In the genomic region with DNA sequence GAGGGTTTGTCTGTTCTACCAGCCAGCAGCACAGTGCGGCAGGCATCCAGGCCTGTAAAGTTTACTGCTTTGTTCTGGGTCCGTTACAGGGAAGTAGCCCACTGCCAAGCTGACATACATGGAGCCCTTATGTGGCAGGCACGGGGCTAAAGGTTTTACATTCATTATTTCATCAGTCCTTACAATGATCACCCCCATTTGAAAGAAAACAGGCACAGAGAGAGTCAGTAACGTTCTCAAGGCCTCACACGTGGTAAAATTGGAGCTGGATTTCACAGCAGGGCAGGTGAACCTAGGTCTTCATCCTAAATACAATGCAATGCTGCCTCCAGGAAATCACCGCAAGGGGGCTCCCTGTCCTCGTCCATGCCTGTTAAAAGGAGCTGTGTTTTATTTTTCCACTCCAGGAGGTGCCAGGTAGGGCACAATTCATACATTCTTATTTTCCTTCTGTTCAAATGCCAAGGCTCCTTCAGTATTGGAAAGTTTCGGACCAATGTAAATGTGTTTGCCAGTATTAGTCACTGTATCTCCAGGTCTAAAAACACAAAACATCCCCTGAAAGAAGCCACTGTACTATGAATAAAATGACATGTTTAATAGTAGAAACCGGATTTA, we compare ENCODE assay signal across 8 cellular contexts.
DNase-seq lines count a peak whose midpoint lies in the region; ATAC-seq and TF ChIP-seq lines count a peak whose summit lies in the region.

No MANE protein-coding gene starts in this region.

- RAD21 ChIA-PET in HCT116 (lab: Charles Lee; ENCODE audit: low non-redundant PET in 1 of 2, low total read pairs in 2 of 2, uncharacterized antibody in 2 of 2, unreplicated experiment in 2 of 2): no interaction called here

- WGBS in heart right ventricle, 2 donors: 34 to 38% methylated on average over 9 of the region's 9 CpGs

- no peaks in the 10 kb centered on the region for H3K4me1 Mint-ChIP-seq in activated T-helper 1 cell treated with anti-CD3 and anti-CD28 coated beads, Interleukin-12 subunit alpha, Interleukin-12 subunit beta, Interleukin-2, Interleukin-4 antibody, amounts not matched to agents 30 ng/mL and 10 ng/mL and 1 ng/mL, durations not matched to agents 14 hours and 24 hours and 36 hours (ENCODE audit: low read depth)
- no peaks in the 10 kb centered on the region for H3K4me1 Mint-ChIP-seq in activated T-helper 2 cell treated with anti-CD3 and anti-CD28 coated beads, Interferon-gamma antibody, Interleukin-2, Interleukin-4, amounts not matched to agents 10 μg/mL and 5 μg/mL and 100 μg/mL, durations not matched to agents 14 hours and 24 hours and 36 hours (ENCODE audit: low read depth)

- H3K9me2 ChIP-seq in HCT116 (ENCODE audit: insufficient read depth): no peaks in the 10 kb centered on the region

- intact Hi-C loops in HCT116 (cut with micrococcal nuclease): loop anchor here (2.0 to 5.0 kb wide), 2 partner anchors 327 to 346 kb away; no protein-coding TSS in a partner anchor
- intact Hi-C loops in activated T-helper 1 cell treated with anti-CD3 and anti-CD28 coated beads, Interleukin-12 subunit alpha, Interleukin-12 subunit beta, Interleukin-2, Interleukin-4 antibody, amounts not matched to agents 30 ng/mL and 10 ng/mL and 1 ng/mL, durations not matched to agents 14 hours and 24 hours and 36 hours (cut with micrococcal nuclease): loop anchor here (1.0 to 10.0 kb wide), 3 partner anchors 201 to 601 kb away; partner anchors contain the start of gene GZMH
- intact Hi-C loops in heart right ventricle (cut with DNase I): loop anchor here (1.0 to 10.0 kb wide), 11 partner anchors 71 to 346 kb away; no protein-coding TSS in a partner anchor
- intact Hi-C loops in activated T-helper 2 cell treated with anti-CD3 and anti-CD28 coated beads, Interferon-gamma antibody, Interleukin-2, Interleukin-4, amounts not matched to agents 10 μg/mL and 5 μg/mL and 100 μg/mL, durations not matched to agents 14 hours and 24 hours and 36 hours (cut with micrococcal nuclease): loop anchor here (1.0 to 10.0 kb wide), 2 partner anchors 326 to 599 kb away; no protein-coding TSS in a partner anchor

- no peaks in the 10 kb centered on the region for H3K79me2 ChIP-seq in HCT116 (ENCODE audit: insufficient read depth, low read length)

- no peak overlapping the region for H3K9ac ChIP-seq in HCT116 (ENCODE audit: low read length)

- peak; percentile 11 to 62 (median 48); a peak in 4 of 6 replicates for TF ChIP-seq CTCF in HCT116 (IDR thresholded peaks at IDR 0.05 in 2 of 3, conservative IDR thresholded peaks at IDR 0.05 in 1 of 3; ENCODE audit: borderline replicate concordance in 1 of 3, insufficient read depth in 1 of 3, low read depth in 2 of 3, low read length in 2 of 3)
- peak; percentile 70 to 95 (median 88) for TF ChIP-seq CTCF in heart right ventricle (IDR thresholded peaks at IDR 0.05)

- H3K27me3 Mint-ChIP-seq in activated T-helper 1 cell treated with anti-CD3 and anti-CD28 coated beads, Interleukin-12 subunit alpha, Interleukin-12 subunit beta, Interleukin-2, Interleukin-4 antibody, amounts not matched to agents 30 ng/mL and 10 ng/mL and 1 ng/mL, durations not matched to agents 14 hours and 24 hours and 36 hours (ENCODE audit: insufficient read depth): peaks cover 5% of the 10 kb centered on the region
- H3K27me3 Mint-ChIP-seq in activated T-helper 2 cell treated with anti-CD3 and anti-CD28 coated beads, Interferon-gamma antibody, Interleukin-2, Interleukin-4, amounts not matched to agents 10 μg/mL and 5 μg/mL and 100 μg/mL, durations not matched to agents 14 hours and 24 hours and 36 hours (ENCODE audit: low read depth): peaks cover 10% of the 10 kb centered on the region

- no peak overlapping the region for H3K4me2 ChIP-seq in HCT116 (ENCODE audit: low read length)

- H3K4me3 Mint-ChIP-seq in activated T-helper 1 cell treated with anti-CD3 and anti-CD28 coated beads, Interleukin-12 subunit alpha, Interleukin-12 subunit beta, Interleukin-2, Interleukin-4 antibody, amounts not matched to agents 30 ng/mL and 10 ng/mL and 1 ng/mL, durations not matched to agents 14 hours and 24 hours and 36 hours: no peak overlapping the region
- no peak overlapping the region for H3K4me3 Mint-ChIP-seq in activated T-helper 2 cell treated with anti-CD3 and anti-CD28 coated beads, Interferon-gamma antibody, Interleukin-2, Interleukin-4, amounts not matched to agents 10 μg/mL and 5 μg/mL and 100 μg/mL, durations not matched to agents 14 hours and 24 hours and 36 hours (ENCODE audit: low read depth)

- H3K27ac Mint-ChIP-seq in activated T-helper 1 cell treated with anti-CD3 and anti-CD28 coated beads, Interleukin-12 subunit alpha, Interleukin-12 subunit beta, Interleukin-2, Interleukin-4 antibody, amounts not matched to agents 30 ng/mL and 10 ng/mL and 1 ng/mL, durations not matched to agents 14 hours and 24 hours and 36 hours: no peak overlapping the region
- H3K27ac Mint-ChIP-seq in activated T-helper 2 cell treated with anti-CD3 and anti-CD28 coated beads, Interferon-gamma antibody, Interleukin-2, Interleukin-4, amounts not matched to agents 10 μg/mL and 5 μg/mL and 100 μg/mL, durations not matched to agents 14 hours and 24 hours and 36 hours: no peak overlapping the region

- H3K9me3 ChIP-seq in HCT116 (ENCODE audit: control insufficient read depth in 1 of 2, insufficient read depth in 1 of 2, low read depth in 1 of 2, low read length in 2 of 2) (no peaks in the 10 kb centered on the region), heart right ventricle (no peaks in the 10 kb centered on the region)

- DNase-seq in GDM1 (lab: John Stamatoyannopoulos, UW) (peak; percentile 21), HCT116 (ENCODE audit: low read depth, low spot score) (no peak), NCI-H226 (peak; percentile 26), heart right ventricle (peak; percentile 69 to 70), retina (peak; percentile 61), activated gamma-delta T cell (lab: John Stamatoyannopoulos, UW) (no peak)
- DNase-seq in activated T-helper 1 cell treated with anti-CD3 and anti-CD28 coated beads, Interleukin-12 subunit alpha, Interleukin-12 subunit beta, Interleukin-2, Interleukin-4 antibody, amounts not matched to agents 30 ng/mL and 10 ng/mL and 1 ng/mL, durations not matched to agents 14 hours and 24 hours and 36 hours (ENCODE audit: low spot score): peak; percentile 5
- no peak for DNase-seq in activated T-helper 2 cell treated with anti-CD3 and anti-CD28 coated beads, Interferon-gamma antibody, Interleukin-2, Interleukin-4, amounts not matched to agents 10 μg/mL and 5 μg/mL and 100 μg/mL, durations not matched to agents 14 hours and 24 hours and 36 hours (ENCODE audit: low spot score)

- H4K20me1 ChIP-seq in HCT116 (ENCODE audit: insufficient read depth): no peaks in the 10 kb centered on the region

- H3K27me3 ChIP-seq in HCT116 (ENCODE audit: insufficient read depth, low read length) (no peaks in the 10 kb centered on the region), heart right ventricle (no peaks in the 10 kb centered on the region)

- H3K4me3 ChIP-seq in HCT116 (replicated peaks in 1 of 2; ENCODE audit: low read depth in 1 of 2, low read length in 2 of 2) (no peak overlapping the region), heart right ventricle (no peak overlapping the region)

- H3K36me3 ChIP-seq in HCT116 (ENCODE audit: control insufficient read depth in 1 of 2, insufficient read depth in 2 of 2, low read length in 2 of 2): no peaks in the 10 kb centered on the region
- no peaks in the 10 kb centered on the region for H3K36me3 ChIP-seq in heart right ventricle

- no peaks in the 10 kb centered on the region for H3K9me3 Mint-ChIP-seq in activated T-helper 1 cell treated with anti-CD3 and anti-CD28 coated beads, Interleukin-12 subunit alpha, Interleukin-12 subunit beta, Interleukin-2, Interleukin-4 antibody, amounts not matched to agents 30 ng/mL and 10 ng/mL and 1 ng/mL, durations not matched to agents 14 hours and 24 hours and 36 hours
- H3K9me3 Mint-ChIP-seq in activated T-helper 2 cell treated with anti-CD3 and anti-CD28 coated beads, Interferon-gamma antibody, Interleukin-2, Interleukin-4, amounts not matched to agents 10 μg/mL and 5 μg/mL and 100 μg/mL, durations not matched to agents 14 hours and 24 hours and 36 hours: no peaks in the 10 kb centered on the region

- H3K4me1 ChIP-seq in HCT116 (ENCODE audit: control insufficient read depth in 1 of 2, insufficient read depth in 2 of 2, low read length in 2 of 2): no peaks in the 10 kb centered on the region
- H3K4me1 ChIP-seq in heart right ventricle: peaks cover 6 to 46% (median 27%) of the 10 kb centered on the region in 9 donors

- TF ChIP-seq POLR2A in HCT116 (IDR thresholded peaks at IDR 0.05; ENCODE audit: borderline replicate concordance, extremely low read depth, insufficient read depth, insufficient read length): no peak

- peak; percentile 28; the same call in 1 of the 2 replicates for TF ChIP-seq RAD21 in HCT116 (IDR thresholded peaks at IDR 0.05; ENCODE audit: low read depth)

- no peak overlapping the region for H2AFZ ChIP-seq in HCT116 (ENCODE audit: low read depth, low read length, poor library complexity, severe bottlenecking)

- ATAC-seq in HCT116 (no peak), heart right ventricle (peak; percentile 47 to 89 (median 78))

- H3K27ac ChIP-seq in HCT116 (ENCODE audit: low read depth, low read length) (no peak overlapping the region), heart right ventricle (peak overlapping the region in 2 of 10 donors; percentile 11 to 15)

- no TSS peak for BruUV-seq in HCT116 (replicated peaks; lab: Mats Ljungman, UMichigan)

- H3K36me3 Mint-ChIP-seq in activated T-helper 1 cell treated with anti-CD3 and anti-CD28 coated beads, Interleukin-12 subunit alpha, Interleukin-12 subunit beta, Interleukin-2, Interleukin-4 antibody, amounts not matched to agents 30 ng/mL and 10 ng/mL and 1 ng/mL, durations not matched to agents 14 hours and 24 hours and 36 hours (ENCODE audit: low read depth): no peaks in the 10 kb centered on the region
- no peaks in the 10 kb centered on the region for H3K36me3 Mint-ChIP-seq in activated T-helper 2 cell treated with anti-CD3 and anti-CD28 coated beads, Interferon-gamma antibody, Interleukin-2, Interleukin-4, amounts not matched to agents 10 μg/mL and 5 μg/mL and 100 μg/mL, durations not matched to agents 14 hours and 24 hours and 36 hours (ENCODE audit: low read depth)

- CTCF ChIA-PET in HCT116 (lab: Charles Lee): no interaction called here

- POLR2A ChIA-PET in HCT116 (lab: Charles Lee): no interaction called here

TF ChIP-seq in HCT116, 20 proteins besides CTCF, POLR2A, EP300 and RAD21 (continues in another document):
- TF ChIP-seq ZFX (IDR thresholded peaks at IDR 0.05): no peak
- TF ChIP-seq EZH2phosphoT487 (IDR thresholded peaks at IDR 0.05; ENCODE audit: borderline replicate concordance): no peak
- no peak for TF ChIP-seq FOSL1 (IDR thresholded peaks at IDR 0.05; ENCODE audit: low read depth)
- no peak for TF ChIP-seq SP1 (IDR thresholded peaks at IDR 0.05; ENCODE audit: low read depth)
- TF ChIP-seq ZNF274 (IDR thresholded peaks at IDR 0.05; ENCODE audit: low read depth, low read length): no peak
- no peak for TF ChIP-seq JUND (IDR thresholded peaks at IDR 0.05)
- TF ChIP-seq CEBPB (IDR thresholded peaks at IDR 0.05; ENCODE audit: low read depth): no peak

Comparison
In these comparisons a context has a peak if more than half of its experiments do, and no peak if none do; other contexts are left out.
1. DNase-seq: peak in GDM1 (single experiment), NCI-H226 (single experiment), activated T-helper 1 cell treated with anti-CD3 and anti-CD28 coated beads, Interleukin-12 subunit alpha, Interleukin-12 subunit beta, Interleukin-2, Interleukin-4 antibody, amounts not matched to agents 30 ng/mL and 10 ng/mL and 1 ng/mL, durations not matched to agents 14 hours and 24 hours and 36 hours (single experiment), heart right ventricle (2 of 2) and retina (single experiment); none in HCT116 (single experiment), activated T-helper 2 cell treated with anti-CD3 and anti-CD28 coated beads, Interferon-gamma antibody, Interleukin-2, Interleukin-4, amounts not matched to agents 10 μg/mL and 5 μg/mL and 100 μg/mL, durations not matched to agents 14 hours and 24 hours and 36 hours (single experiment) and activated gamma-delta T cell (single experiment).